14 cellular contexts compared by ENCODE assay signal in the genomic region with DNA sequence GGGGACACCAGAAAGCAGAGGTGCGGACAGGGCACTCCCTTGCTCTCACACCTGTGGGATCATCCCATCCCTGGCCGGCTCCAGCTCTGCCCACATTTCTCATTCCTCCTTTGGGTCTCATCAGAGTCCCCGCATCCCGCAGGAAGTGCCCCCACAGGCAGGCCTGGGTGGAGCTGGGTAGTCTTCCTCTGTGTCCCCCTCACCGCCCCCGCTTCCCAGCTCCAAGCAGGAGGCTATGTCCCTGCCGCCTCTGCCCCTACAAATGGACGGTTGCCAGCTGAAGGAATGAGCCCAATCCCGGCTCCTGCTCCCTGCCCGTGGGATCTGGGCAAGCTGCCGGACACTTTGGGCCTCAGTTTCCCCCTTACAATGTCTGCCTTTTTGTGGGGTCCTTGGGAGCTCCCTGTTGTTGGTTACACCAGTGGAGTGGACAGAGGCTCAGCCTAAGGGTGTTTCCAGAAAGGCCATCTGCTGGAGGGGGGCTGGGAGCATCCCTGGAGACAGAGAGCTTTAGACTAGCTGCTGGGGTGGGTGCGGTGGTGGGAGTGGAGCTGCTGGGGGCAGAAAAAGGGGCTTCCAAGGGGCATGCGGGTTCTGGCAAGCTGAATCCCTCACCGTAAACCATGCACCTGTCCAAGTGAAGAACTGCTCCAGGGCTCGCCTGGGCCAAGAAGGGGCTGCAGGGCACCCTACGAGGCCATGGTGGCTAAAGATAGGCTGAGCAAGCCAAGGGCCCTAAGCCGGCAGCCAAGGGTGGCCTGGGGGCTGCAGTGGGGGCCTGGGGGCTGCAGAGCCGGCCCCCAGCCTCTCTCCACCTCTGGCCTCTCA. TPM values are rescaled to one million over a fixed set of nuclear protein-coding genes. Genes with fewer than 3 reads are reported as not detected.
"Had no signal": no experiment of that assay in that cellular context is flagged by ENCODE, and none has a peak within 500 bp of the region (broad histone marks: within the 10 kb centered on the region; RNA-seq: fewer than 3 reads in every experiment).

No MANE protein-coding gene starts in this region.

- H3K36me3 Mint-ChIP-seq: activated CD8-positive, alpha-beta memory T cell treated with anti-CD3 and anti-CD28 coated beads, Interleukin-2, amount 10 ng/mL, durations not matched to agents 7 days and 5 days; activated naive CD4-positive, alpha-beta T cell treated with anti-CD3 and anti-CD28 coated beads, Interleukin-2, amount 10 ng/mL, durations not matched to agents 7 days and 5 days had no signal

- H3K4me3 ChIP-seq: dorsolateral prefrontal cortex, gastroesophageal sphincter, ovary, sigmoid colon, vagina had no signal

- H3K27me3 ChIP-seq: ovary, vagina had no signal

- ATAC-seq: activated CD8-positive, alpha-beta memory T cell treated with anti-CD3 and anti-CD28 coated beads, Interleukin-2, amount 10 ng/mL, durations not matched to agents 7 days and 5 days; gastroesophageal sphincter had no signal

- H3K4me3 Mint-ChIP-seq: activated CD4-positive, alpha-beta T cell treated with anti-CD3 and anti-CD28 coated beads, Interleukin-2, amount 10 ng/mL, durations not matched to agents 7 days and 5 days; activated CD8-positive, alpha-beta memory T cell treated with anti-CD3 and anti-CD28 coated beads, Interleukin-2, amount 10 ng/mL, durations not matched to agents 7 days and 5 days; activated naive CD4-positive, alpha-beta T cell treated with anti-CD3 and anti-CD28 coated beads, Interleukin-2, amount 10 ng/mL, durations not matched to agents 7 days and 5 days; neural crest cell had no signal

- H3K9me3 Mint-ChIP-seq: activated CD4-positive, alpha-beta T cell treated with anti-CD3 and anti-CD28 coated beads, Interleukin-2, amount 10 ng/mL, durations not matched to agents 7 days and 5 days; activated naive CD4-positive, alpha-beta T cell treated with anti-CD3 and anti-CD28 coated beads, Interleukin-2, amount 10 ng/mL, durations not matched to agents 7 days and 5 days; neural crest cell had no signal

- H3K36me3 ChIP-seq: gastroesophageal sphincter, ovary, sigmoid colon, vagina had no signal

- H3K9me3 ChIP-seq: gastroesophageal sphincter, ovary, sigmoid colon, vagina had no signal

- DNase-seq: activated CD4-positive, alpha-beta T cell treated with anti-CD3 and anti-CD28 coated beads, Interleukin-2, amount 10 ng/mL, durations not matched to agents 7 days and 5 days; activated CD4-positive, CD25-positive, alpha-beta regulatory T cell; activated CD8-positive, alpha-beta memory T cell treated with anti-CD3 and anti-CD28 coated beads, Interleukin-2, amount 10 ng/mL, durations not matched to agents 7 days and 5 days; activated naive CD4-positive, alpha-beta T cell treated with anti-CD3 and anti-CD28 coated beads, Interleukin-2, amount 10 ng/mL, durations not matched to agents 7 days and 5 days; activated T-cell treated with anti-CD3 and anti-CD28 coated beads, Interleukin-2, amount 50 U/mL, for 1 hour; dorsolateral prefrontal cortex; mesendoderm; ovary; sigmoid colon; stimulated activated CD4-positive, alpha-beta T cell treated with anti-CD3 and anti-CD28 coated beads, Interleukin-2, amount 100 ng/mL, for 24 hours; SW 1271 had no signal

- H3K27ac ChIP-seq: dorsolateral prefrontal cortex, gastroesophageal sphincter, ovary, sigmoid colon, vagina had no signal

- H3K27ac Mint-ChIP-seq: activated CD8-positive, alpha-beta memory T cell treated with anti-CD3 and anti-CD28 coated beads, Interleukin-2, amount 10 ng/mL, durations not matched to agents 7 days and 5 days; activated naive CD4-positive, alpha-beta T cell treated with anti-CD3 and anti-CD28 coated beads, Interleukin-2, amount 10 ng/mL, durations not matched to agents 7 days and 5 days had no signal

RNA-seq across cellular contexts. Expression of a gene that starts 7.9 kb away (rescaled TPM):
- total RNA-seq: neural crest cell had no signal
